ENCODE assay signal across 10 cellular contexts in the genomic region with DNA sequence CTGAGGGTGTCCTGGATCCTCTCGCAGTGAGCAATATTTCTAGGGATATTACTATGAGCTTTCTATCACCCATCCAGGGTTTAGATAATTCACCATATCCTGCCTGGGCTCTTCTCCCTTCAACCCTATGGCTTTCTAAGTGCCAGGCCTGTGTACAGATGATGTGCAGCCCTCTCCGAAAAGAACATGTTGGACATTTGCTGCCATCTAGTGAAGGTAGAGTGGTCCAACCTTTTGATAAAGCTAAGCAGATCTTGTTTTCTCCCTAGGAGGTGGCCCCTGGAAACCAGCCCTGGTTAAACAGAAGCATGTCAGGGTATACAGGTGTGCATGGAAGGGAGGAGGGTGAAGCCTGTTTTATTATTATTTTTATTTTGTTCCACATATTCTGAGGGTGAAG. TPM values are rescaled to one million over a fixed set of nuclear protein-coding genes. Genes with fewer than 3 reads are reported as not detected.
DNase-seq lines count a peak whose midpoint lies in the region; ATAC-seq, FAIRE-seq and TF ChIP-seq lines count a peak whose summit lies in the region.
"Had no signal": no experiment of that assay in that cellular context is flagged by ENCODE, and none has a peak within 500 bp of the region (broad histone marks: within the 10 kb centered on the region; RNA-seq: fewer than 3 reads in every experiment).

No MANE protein-coding gene starts in this region.

- ATAC-seq in pancreas = peak in 3 of 4 donors; percentile 70 to 71 (median 71)
- ATAC-seq in HG03469 (IDR thresholded peaks at IDR 0.05; ENCODE audit: unreplicated experiment) = no peak
- ATAC-seq in omental fat pad (ENCODE audit: low FRiP score) = no peak
- no peak for ATAC-seq in GM21825 (IDR thresholded peaks at IDR 0.05; ENCODE audit: unreplicated experiment)

- WGBS in endodermal cell (ENCODE audit: insufficient coverage in 1 of 2, insufficient read length in 1 of 2), 2 experiments = 58 to 72% methylated on average over 2 of the region's 2 CpGs
- 44 to 45% methylated on average over 2 of the region's 2 CpGs for whole genome bisulfite sequencing in pancreas, 2 donors

- no peak overlapping the region for H3K4me3 Mint-ChIP-seq in endodermal cell

- H3K4me3 ChIP-seq in endodermal cell (ENCODE audit: low read length) (no peak overlapping the region), pancreas (no peak overlapping the region)

- H3K27me3 ChIP-seq in endodermal cell (ENCODE audit: control insufficient read depth, insufficient read depth, low read length, poor library complexity, severe bottlenecking) (peaks cover 35% of the 10 kb centered on the region), pancreas (no peaks in the 10 kb centered on the region)

- FAIRE-seq in pancreas (lab: Jason Lieb, UNC) = no peak

- H3K27me3 Mint-ChIP-seq in endodermal cell (ENCODE audit: insufficient read depth) = peaks cover 10% of the 10 kb centered on the region

- H3K9me3 Mint-ChIP-seq in endodermal cell = no peaks in the 10 kb centered on the region

- H3K27ac ChIP-seq in endodermal cell (ENCODE audit: low read depth, low read length) (no peak overlapping the region), pancreas (no peak overlapping the region)
- H3K27ac ChIP-seq: neutrophil had no signal

- intact Hi-C loops in pancreas (cut with DNase I) = loop anchor here in 1 of 3 donors (10.0 kb wide), 1 partner anchor 319 kb away; no protein-coding TSS in a partner anchor

- no peaks in the 10 kb centered on the region for H3K36me3 ChIP-seq in endodermal cell (ENCODE audit: control insufficient read depth, insufficient read depth, low read length)
- H3K36me3 ChIP-seq in pancreas = no peaks in the 10 kb centered on the region
- H3K36me3 ChIP-seq: neutrophil had no signal

- H3K9ac ChIP-seq in endodermal cell (ENCODE audit: extremely low read depth, low read length, poor library complexity, severe bottlenecking) = no peak overlapping the region

- DNase-seq in DMS153 treated with DMSO at 0.1 percent for 48 hours (lab: John Stamatoyannopoulos, UW; ENCODE audit: unreplicated experiment) (peak; percentile 0), DMS153 (lab: John Stamatoyannopoulos, UW) (no peak), NCI-H2227 treated with DMSO at 0.1 percent for 48 hours (lab: John Stamatoyannopoulos, UW) (peak; percentile 8), endodermal cell (no peak), pancreas (no peak), omental fat pad (ENCODE audit: low spot score) (no peak)

- H3K4me1 Mint-ChIP-seq in endodermal cell = no peaks in the 10 kb centered on the region

- no peak overlapping the region for H3K27ac Mint-ChIP-seq in endodermal cell

- no peaks in the 10 kb centered on the region for H3K4me1 ChIP-seq in endodermal cell (ENCODE audit: control insufficient read depth, insufficient read depth, low read length)
- H3K4me1 ChIP-seq in pancreas = no peaks in the 10 kb centered on the region

- no peaks in the 10 kb centered on the region for H3K9me3 ChIP-seq in endodermal cell (ENCODE audit: control insufficient read depth, low read length)
- no peaks in the 10 kb centered on the region for H3K9me3 ChIP-seq in pancreas
- H3K9me3 ChIP-seq: neutrophil had no signal

- peak; percentile 58 for TF ChIP-seq CTCF in endodermal cell (conservative IDR thresholded peaks at IDR 0.05)
- no peak for TF ChIP-seq CTCF in pancreas (IDR thresholded peaks at IDR 0.05)
- TF ChIP-seq CTCF in omental fat pad (IDR thresholded peaks at IDR 0.05) = no peak

- H3K36me3 Mint-ChIP-seq in endodermal cell (ENCODE audit: low read depth) = no peaks in the 10 kb centered on the region

RNA-seq across cellular contexts. Expression of a gene that starts 27.9 kb away (rescaled TPM):
- total RNA-seq in endodermal cell = not detected
- not detected for polyA plus RNA-seq in endodermal cell (2013, experiment 1 of 2)
- not detected for polyA plus RNA-seq in endodermal cell (2013, experiment 2 of 2)
- not detected for total RNA-seq in pancreas
- polyA plus RNA-seq in pancreas = not detected
- total RNA-seq in omental fat pad = not detected
- total RNA-seq: T-helper 1 cell treated with Interleukin-12 subunit alpha and Interleukin-12 subunit beta and Interleukin-4 antibody, amounts not matched to agents 30 ng/mL and 1 ng/mL, for 36 hours had no signal

Comparison
In these comparisons a context has a peak if more than half of its experiments do, and no peak if none do; other contexts are left out.
1. DNase-seq: peak in DMS153 treated with DMSO at 0.1 percent for 48 hours (single experiment) and NCI-H2227 treated with DMSO at 0.1 percent for 48 hours (single experiment); none in DMS153 (single experiment), endodermal cell (single experiment), pancreas (0 of 6) and omental fat pad (single experiment).
2. ATAC-seq: peak in pancreas (3 of 4); none in HG03469 (single experiment), omental fat pad (single experiment) and GM21825 (single experiment).